Comparison of ENCODE assay signal across 21 cellular contexts in the genomic region with DNA sequence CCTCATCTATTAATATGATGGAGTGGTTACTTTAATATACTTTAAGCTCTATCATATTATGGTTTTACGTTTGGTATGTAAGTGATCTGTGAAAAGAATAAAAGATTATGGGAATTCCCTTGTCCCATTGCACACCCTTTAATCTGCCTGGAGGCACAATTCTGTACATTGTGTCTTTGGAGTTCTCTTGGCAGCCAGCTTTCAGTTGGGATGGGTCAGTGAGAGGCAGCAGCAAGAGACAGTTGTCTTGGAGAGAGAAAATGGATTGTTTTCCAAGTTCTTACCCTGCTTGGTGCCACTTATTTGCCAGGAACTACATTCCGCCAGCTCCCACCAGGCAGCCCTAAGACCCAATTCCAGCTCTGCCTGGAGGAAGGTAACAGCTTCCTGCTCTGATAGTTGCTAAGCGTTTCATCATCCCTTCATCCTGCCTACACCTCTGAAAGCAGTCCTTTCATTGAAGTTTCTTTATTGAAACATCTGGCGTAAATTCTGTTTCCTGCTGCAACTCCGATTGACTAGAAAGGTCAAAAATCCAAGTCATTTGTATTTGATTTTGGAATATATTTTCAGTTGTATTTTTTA.
DNase-seq lines count a peak whose midpoint lies in the region; ATAC-seq and TF ChIP-seq lines count a peak whose summit lies in the region.
"Had no signal": no experiment of that assay in that cellular context is flagged by ENCODE, and none has a peak within 500 bp of the region (broad histone marks: within the 10 kb centered on the region; RNA-seq: fewer than 3 reads in every experiment).

No MANE protein-coding gene starts in this region.

- DNase-seq in DMS 273 (lab: John Stamatoyannopoulos, UW; ENCODE audit: unreplicated experiment) (peak; percentile 11), DMS 273 treated with DMSO at 0.1 percent for 48 hours (lab: John Stamatoyannopoulos, UW) (no peak), SW480 (ENCODE audit: low spot score) (peak; percentile 51), endothelial cell (ENCODE audit: low spot score) (peak; percentile 7), neural progenitor cell (ENCODE audit: low spot score) (no peak)
- no peak for DNase-seq in activated T-cell treated with anti-CD3 and anti-CD28 coated beads, Interleukin-2, amount 50 U/mL, for 1 hour
- DNase-seq in activated CD4-positive, CD25-positive, alpha-beta regulatory T cell treated with anti-CD3 and anti-CD28 coated beads, Interleukin-2, amount 50 U/mL, for 72 hours = no peak
- DNase-seq: BE2C; CD4-positive, alpha-beta T cell; HFFc6; NCI-H1092 treated with DMSO at 0.1 percent for 48 hours; NCI-H2081 treated with DMSO at 0.1 percent for 48 hours; NCI-H2227 treated with DMSO at 0.1 percent for 48 hours; NCI-H524 treated with DMSO at 0.1 percent for 48 hours; NK-92 treated with Interleukin-12 subunit alpha and Interleukin-12 subunit beta, amount 100 ng/mL, for 24 hours; OCI-M1; SHP77 treated with DMSO at 0.1 percent for 48 hours had no signal

- no peak for ATAC-seq in HG02970 (IDR thresholded peaks at IDR 0.05; ENCODE audit: low FRiP score, unreplicated experiment)
- ATAC-seq: HepG2 had no signal

- H3K27ac Mint-ChIP-seq in endothelial cell (ENCODE audit: unreplicated experiment) = peak overlapping the region; percentile 42
- no peak overlapping the region for H3K27ac Mint-ChIP-seq in neural progenitor cell
- H3K27ac Mint-ChIP-seq: CD4-positive, alpha-beta T cell; HFFc6 had no signal

- H4K20me1 ChIP-seq in neural progenitor cell (ENCODE audit: low read depth) = no peaks in the 10 kb centered on the region

- H3K9me3 Mint-ChIP-seq in endothelial cell (ENCODE audit: unreplicated experiment) (no peaks in the 10 kb centered on the region), neural progenitor cell (no peaks in the 10 kb centered on the region)

- H3K4me1 Mint-ChIP-seq in endothelial cell (ENCODE audit: unreplicated experiment) = peaks cover 10% of the 10 kb centered on the region
- no peaks in the 10 kb centered on the region for H3K4me1 Mint-ChIP-seq in neural progenitor cell

- no peaks in the 10 kb centered on the region for H3K36me3 Mint-ChIP-seq in endothelial cell (ENCODE audit: low read depth, unreplicated experiment)
- no peaks in the 10 kb centered on the region for H3K36me3 Mint-ChIP-seq in neural progenitor cell

- H3K9ac ChIP-seq in neural progenitor cell = no peak overlapping the region
- H3K9ac ChIP-seq: KMS-11 had no signal

- no peaks in the 10 kb centered on the region for H3K79me2 ChIP-seq in neural progenitor cell (ENCODE audit: low read depth)

- TF ChIP-seq CTCF in endothelial cell (IDR thresholded peaks at IDR 0.05; ENCODE audit: unreplicated experiment) = no peak
- TF ChIP-seq CTCF in neural progenitor cell (IDR thresholded peaks at IDR 0.05) = no peak

- peaks cover 4% of the 10 kb centered on the region for H3K4me1 ChIP-seq in neural progenitor cell
- H3K4me1 ChIP-seq: BE2C had no signal

- H3F3A ChIP-seq in neural progenitor cell (ENCODE audit: low read depth) = no peaks in the 10 kb centered on the region

- H3K4me3 Mint-ChIP-seq in endothelial cell (ENCODE audit: unreplicated experiment) (no peak overlapping the region), neural progenitor cell (no peak overlapping the region)
- H3K4me3 Mint-ChIP-seq: CD4-positive, alpha-beta T cell; HFFc6 had no signal

- no peak overlapping the region for H3K27ac ChIP-seq in neural progenitor cell
- H3K27ac ChIP-seq: 22Rv1, KMS-11 had no signal

- H2AFZ ChIP-seq in neural progenitor cell (replicated peaks) = peak overlapping the region; percentile 67

- H3K27me3 ChIP-seq in neural progenitor cell = no peaks in the 10 kb centered on the region
- H3K27me3 ChIP-seq: BE2C had no signal

- no peaks in the 10 kb centered on the region for H3K36me3 ChIP-seq in neural progenitor cell
- H3K36me3 ChIP-seq: BE2C had no signal

- H3K27me3 Mint-ChIP-seq in endothelial cell (ENCODE audit: unreplicated experiment) (no peaks in the 10 kb centered on the region), neural progenitor cell (ENCODE audit: insufficient read depth, low read depth) (no peaks in the 10 kb centered on the region)
- H3K27me3 Mint-ChIP-seq: CD4-positive, alpha-beta T cell had no signal

- no peak overlapping the region for H3K4me3 ChIP-seq in neural progenitor cell

- H3K4me2 ChIP-seq in neural progenitor cell = no peak overlapping the region
- H3K4me2 ChIP-seq: KMS-11 had no signal

- no peaks in the 10 kb centered on the region for H3K9me3 ChIP-seq in neural progenitor cell (ENCODE audit: low read depth)
- H3K9me3 ChIP-seq: BE2C had no signal

Comparison
In these comparisons a context has a peak if more than half of its experiments do, and no peak if none do; other contexts are left out.
1. DNase-seq: peak in DMS 273 (single experiment), SW480 (single experiment) and endothelial cell (single experiment); none in DMS 273 treated with DMSO at 0.1 percent for 48 hours (single experiment), neural progenitor cell (single experiment), activated T-cell treated with anti-CD3 and anti-CD28 coated beads, Interleukin-2, amount 50 U/mL, for 1 hour (single experiment) and activated CD4-positive, CD25-positive, alpha-beta regulatory T cell treated with anti-CD3 and anti-CD28 coated beads, Interleukin-2, amount 50 U/mL, for 72 hours (single experiment).